ENCODE assay signal across 20 cellular contexts in genomic region chr1:198761859-198762616, GRCh38.
A peak's percentile ranks its signal among the peaks of the same experiment; 100 is the strongest.
DNase-seq lines count a peak whose midpoint lies in the region; ATAC-seq and TF ChIP-seq lines count a peak whose summit lies in the region.
"Had no signal": no experiment of that assay in that cellular context is flagged by ENCODE, and none has a peak within 500 bp of the region (broad histone marks: within the 10 kb centered on the region; RNA-seq: fewer than 3 reads in every experiment).

No MANE protein-coding gene starts in this region.

- TF ChIP-seq CTCF in Calu3 (IDR thresholded peaks at IDR 0.05; ENCODE audit: unreplicated experiment) = no peak

- BruUV-seq in Calu3 (replicated peaks; lab: Mats Ljungman, UMichigan) = no TSS peak

- no peak for DNase-seq in activated T-cell treated with anti-CD3 and anti-CD28 coated beads, Interleukin-2, amount 50 U/mL, for 72 hours
- DNase-seq in activated T-cell treated with anti-CD3 and anti-CD28 coated beads, Interleukin-2, amount 50 U/mL, for 4 hours = no peak
- DNase-seq in activated naive CD8-positive, alpha-beta T cell treated with anti-CD3 and anti-CD28 coated beads for 36 hours = no peak
- DNase-seq in natural killer cell treated with Interleukin-12 subunit alpha and Interleukin-12 subunit beta and Interleukin-15 and Interleukin-18, amount 100 ng/mL, for 72 hours (ENCODE audit: low spot score) = no peak
- no peak for DNase-seq in Calu3
- DNase-seq in GM03348 (ENCODE audit: low spot score) = no peak
- no peak for DNase-seq in hepatic stellate cell (ENCODE audit: low spot score)
- DNase-seq: activated CD4-positive, alpha-beta T cell treated with anti-CD3 and anti-CD28 coated beads for 48 hours; activated CD8-positive, alpha-beta memory T cell treated with anti-CD3 and anti-CD28 coated beads, Interleukin-2, amount 50 U/mL, for 48 hours; BE2C; body of pancreas; effector CD4-positive, alpha-beta T cell; HCEC 1CT; NCI-H1048; NCI-H1930; nucleus accumbens; SJCRH30; stimulated activated CD4-positive, alpha-beta T cell treated with anti-CD3 and anti-CD28 coated beads, Interleukin-2, amount 100 ng/mL, for 24 hours; uterus had no signal

- H3K27me3 Mint-ChIP-seq in activated T-cell treated with anti-CD3 and anti-CD28 coated beads, Interleukin-2, amount 50 U/mL, for 72 hours (ENCODE audit: low read depth) = no peaks in the 10 kb centered on the region
- H3K27me3 Mint-ChIP-seq in activated T-cell treated with anti-CD3 and anti-CD28 coated beads, Interleukin-2, amount 50 U/mL, for 4 hours (ENCODE audit: low read depth) = no peaks in the 10 kb centered on the region
- H3K27me3 Mint-ChIP-seq in IgD-negative memory B cell = no peaks in the 10 kb centered on the region
- no peaks in the 10 kb centered on the region for H3K27me3 Mint-ChIP-seq in activated naive CD8-positive, alpha-beta T cell treated with anti-CD3 and anti-CD28 coated beads for 36 hours
- no peaks in the 10 kb centered on the region for H3K27me3 Mint-ChIP-seq in natural killer cell treated with Interleukin-12 subunit alpha and Interleukin-12 subunit beta and Interleukin-15 and Interleukin-18, amount 100 ng/mL, for 72 hours
- no peaks in the 10 kb centered on the region for H3K27me3 Mint-ChIP-seq in Calu3 (ENCODE audit: unreplicated experiment)

- H3K36me3 Mint-ChIP-seq in activated T-cell treated with anti-CD3 and anti-CD28 coated beads, Interleukin-2, amount 50 U/mL, for 72 hours (ENCODE audit: insufficient read depth in 2 of 2) = peaks cover 0 to 1% of the 10 kb centered on the region in 2 donors
- H3K36me3 Mint-ChIP-seq in activated T-cell treated with anti-CD3 and anti-CD28 coated beads, Interleukin-2, amount 50 U/mL, for 4 hours (ENCODE audit: insufficient read depth) = no peaks in the 10 kb centered on the region
- H3K36me3 Mint-ChIP-seq in IgD-negative memory B cell (no peaks in the 10 kb centered on the region), Calu3 (ENCODE audit: insufficient read depth, unreplicated experiment) (no peaks in the 10 kb centered on the region)
- peaks cover 17% of the 10 kb centered on the region for H3K36me3 Mint-ChIP-seq in activated naive CD8-positive, alpha-beta T cell treated with anti-CD3 and anti-CD28 coated beads for 36 hours
- H3K36me3 Mint-ChIP-seq in natural killer cell treated with Interleukin-12 subunit alpha and Interleukin-12 subunit beta and Interleukin-15 and Interleukin-18, amount 100 ng/mL, for 72 hours = peaks cover 5% of the 10 kb centered on the region

- peak overlapping the region; percentile 70 for H3K27ac Mint-ChIP-seq in activated T-cell treated with anti-CD3 and anti-CD28 coated beads, Interleukin-2, amount 50 U/mL, for 72 hours
- H3K27ac Mint-ChIP-seq in IgD-negative memory B cell (peak overlapping the region; percentile 1 to 73 (median 33)), Calu3 (ENCODE audit: unreplicated experiment) (no peak overlapping the region)
- H3K27ac Mint-ChIP-seq in activated naive CD8-positive, alpha-beta T cell treated with anti-CD3 and anti-CD28 coated beads for 36 hours = peak overlapping the region; percentile 57
- H3K27ac Mint-ChIP-seq in natural killer cell treated with Interleukin-12 subunit alpha and Interleukin-12 subunit beta and Interleukin-15 and Interleukin-18, amount 100 ng/mL, for 72 hours = peak overlapping the region; percentile 4 to 60

- peaks cover 0 to 1% of the 10 kb centered on the region in 2 donors for H3K9me3 Mint-ChIP-seq in activated T-cell treated with anti-CD3 and anti-CD28 coated beads, Interleukin-2, amount 50 U/mL, for 72 hours
- peaks cover 4% of the 10 kb centered on the region for H3K9me3 Mint-ChIP-seq in activated T-cell treated with anti-CD3 and anti-CD28 coated beads, Interleukin-2, amount 50 U/mL, for 4 hours
- H3K9me3 Mint-ChIP-seq in IgD-negative memory B cell (no peaks in the 10 kb centered on the region), Calu3 (ENCODE audit: low read depth, unreplicated experiment) (peaks cover 6% of the 10 kb centered on the region)
- H3K9me3 Mint-ChIP-seq in activated naive CD8-positive, alpha-beta T cell treated with anti-CD3 and anti-CD28 coated beads for 36 hours = peaks cover 4% of the 10 kb centered on the region
- H3K9me3 Mint-ChIP-seq in natural killer cell treated with Interleukin-12 subunit alpha and Interleukin-12 subunit beta and Interleukin-15 and Interleukin-18, amount 100 ng/mL, for 72 hours = no peaks in the 10 kb centered on the region

- intact Hi-C loops in Calu3 (cut with micrococcal nuclease; ENCODE audit: unreplicated experiment) = no loop called here

- CTCF ChIA-PET in Calu3 (lab: Charles Lee) = no interaction called here

- H3K4me1 Mint-ChIP-seq in activated T-cell treated with anti-CD3 and anti-CD28 coated beads, Interleukin-2, amount 50 U/mL, for 72 hours (ENCODE audit: low read depth) = peaks cover 24% of the 10 kb centered on the region
- peaks cover 38% of the 10 kb centered on the region for H3K4me1 Mint-ChIP-seq in activated T-cell treated with anti-CD3 and anti-CD28 coated beads, Interleukin-2, amount 50 U/mL, for 4 hours (ENCODE audit: low read depth)
- H3K4me1 Mint-ChIP-seq in IgD-negative memory B cell (peaks cover 13 to 34% (median 31%) of the 10 kb centered on the region in 3 donors), Calu3 (ENCODE audit: low read depth, unreplicated experiment) (no peaks in the 10 kb centered on the region)
- H3K4me1 Mint-ChIP-seq in activated naive CD8-positive, alpha-beta T cell treated with anti-CD3 and anti-CD28 coated beads for 36 hours = peaks cover 45% of the 10 kb centered on the region
- peaks cover 32 to 44% of the 10 kb centered on the region in 2 donors for H3K4me1 Mint-ChIP-seq in natural killer cell treated with Interleukin-12 subunit alpha and Interleukin-12 subunit beta and Interleukin-15 and Interleukin-18, amount 100 ng/mL, for 72 hours (ENCODE audit: low read depth in 2 of 2)

- H3K4me3 Mint-ChIP-seq in activated T-cell treated with anti-CD3 and anti-CD28 coated beads, Interleukin-2, amount 50 U/mL, for 72 hours = no peak overlapping the region
- H3K4me3 Mint-ChIP-seq in activated T-cell treated with anti-CD3 and anti-CD28 coated beads, Interleukin-2, amount 50 U/mL, for 4 hours = no peak overlapping the region
- H3K4me3 Mint-ChIP-seq in IgD-negative memory B cell = peak overlapping the region in 1 of 4 donors; percentile 4
- H3K4me3 Mint-ChIP-seq in activated naive CD8-positive, alpha-beta T cell treated with anti-CD3 and anti-CD28 coated beads for 36 hours = peak overlapping the region; percentile 9
- no peak overlapping the region for H3K4me3 Mint-ChIP-seq in natural killer cell treated with Interleukin-12 subunit alpha and Interleukin-12 subunit beta and Interleukin-15 and Interleukin-18, amount 100 ng/mL, for 72 hours
- H3K4me3 Mint-ChIP-seq in Calu3 (ENCODE audit: low read depth, unreplicated experiment) = no peak overlapping the region

- no peak for ATAC-seq in activated T-cell treated with anti-CD3 and anti-CD28 coated beads, Interleukin-2, amount 50 U/mL, for 72 hours (replicated peaks in 1 of 2)
- ATAC-seq in activated T-cell treated with anti-CD3 and anti-CD28 coated beads, Interleukin-2, amount 50 U/mL, for 4 hours = no peak
- ATAC-seq in natural killer cell treated with Interleukin-12 subunit alpha and Interleukin-12 subunit beta and Interleukin-15 and Interleukin-18, amount 100 ng/mL, for 72 hours = no peak
- ATAC-seq: body of pancreas had no signal
